Comparison of ENCODE assay signal across 26 cellular contexts in the genomic region with DNA sequence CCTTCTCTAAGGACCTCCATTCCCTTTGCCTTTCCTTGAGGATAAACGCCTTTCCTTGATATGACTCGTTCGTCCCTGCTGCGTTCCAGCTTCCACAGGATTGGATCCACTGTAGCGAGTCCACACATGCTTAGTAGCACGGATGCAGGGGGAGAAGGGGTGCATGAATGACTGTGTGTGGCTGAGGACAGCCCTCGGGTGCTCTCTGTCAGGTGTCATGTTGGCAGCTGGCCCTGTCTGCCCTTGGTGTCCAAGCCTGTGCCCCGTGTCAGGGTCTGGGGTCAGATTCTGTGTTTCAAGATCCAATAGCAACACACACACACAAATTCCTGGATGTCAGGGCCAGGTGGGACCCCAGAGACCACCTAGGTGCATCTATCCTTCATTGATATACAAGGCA. TPM values are rescaled to one million over a fixed set of nuclear protein-coding genes. Genes with fewer than 3 reads are reported as not detected.
DNase-seq lines count a peak whose midpoint lies in the region; ATAC-seq and TF ChIP-seq lines count a peak whose summit lies in the region.
"Had no signal": no experiment of that assay in that cellular context is flagged by ENCODE, and none has a peak within 500 bp of the region (broad histone marks: within the 10 kb centered on the region; RNA-seq: fewer than 3 reads in every experiment).

No MANE protein-coding gene starts in this region.

- H3K4me1 Mint-ChIP-seq in CD14-positive monocyte (peaks cover 74% of the 10 kb centered on the region), immature natural killer cell (no peaks in the 10 kb centered on the region)
- H3K4me1 Mint-ChIP-seq: stimulated activated naive CD8-positive, alpha-beta T cell treated with anti-CD3 and anti-CD28 coated beads, Interleukin-15, amount 100 ng/mL, for 72 hours had no signal

- H3K27me3 Mint-ChIP-seq in CD14-positive monocyte (ENCODE audit: low read depth in 3 of 3) (peaks cover 0 to 4% (median 1%) of the 10 kb centered on the region in 3 donors), immature natural killer cell (ENCODE audit: low read depth in 3 of 3) (peaks cover 3 to 17% (median 5%) of the 10 kb centered on the region in 3 donors)

- H3K27ac Mint-ChIP-seq in CD14-positive monocyte = peak overlapping the region in 2 of 7 donors; percentile 42 to 65
- H3K27ac Mint-ChIP-seq in immature natural killer cell = no peak overlapping the region
- H3K27ac Mint-ChIP-seq: CD8-positive, alpha-beta T cell; stimulated activated naive CD8-positive, alpha-beta T cell treated with anti-CD3 and anti-CD28 coated beads, Interleukin-15, amount 100 ng/mL, for 72 hours; T-cell had no signal

- H3K4me3 Mint-ChIP-seq in CD14-positive monocyte = no peak overlapping the region
- H3K4me3 Mint-ChIP-seq in immature natural killer cell = no peak overlapping the region
- H3K4me3 Mint-ChIP-seq: activated T-cell treated with anti-CD3 and anti-CD28 coated beads, Interleukin-2, amount 50 U/mL, for 4 hours; CD8-positive, alpha-beta T cell; stimulated activated naive CD8-positive, alpha-beta T cell treated with anti-CD3 and anti-CD28 coated beads, Interleukin-15, amount 100 ng/mL, for 72 hours; T-cell had no signal

- ATAC-seq in omental fat pad (ENCODE audit: low FRiP score) = no peak
- ATAC-seq: activated T-cell treated with anti-CD3 and anti-CD28 coated beads, Interleukin-2, amount 50 U/mL, for 4 hours; CD8-positive, alpha-beta T cell; K562; sciatic nerve; stimulated activated naive CD8-positive, alpha-beta T cell treated with anti-CD3 and anti-CD28 coated beads, Interleukin-15, amount 100 ng/mL, for 72 hours; T-cell had no signal

- peaks cover 0 to 4% of the 10 kb centered on the region in 2 donors for H3K36me3 Mint-ChIP-seq in CD14-positive monocyte
- no peaks in the 10 kb centered on the region for H3K36me3 Mint-ChIP-seq in immature natural killer cell
- H3K36me3 Mint-ChIP-seq: CD8-positive, alpha-beta T cell; T-cell had no signal

- POLR2A ChIA-PET in RWPE1 (lab: Yijun Ruan, JAX; ENCODE audit: low non-redundant PET) = interaction anchor here (1.8 kb wide), 1 partner anchor 20 kb away, joined by 4 read pairs; no protein-coding TSS in a partner anchor

- intact Hi-C loops in CD14-positive monocyte (cut with micrococcal nuclease) = no loop called here

- TF ChIP-seq CTCF in CD14-positive monocyte (IDR thresholded peaks at IDR 0.05) (no peak), RWPE1 (conservative IDR thresholded peaks at IDR 0.05; ENCODE audit: low read depth) (no peak), omental fat pad (IDR thresholded peaks at IDR 0.05) (no peak)

- CTCF ChIA-PET in RWPE1 (lab: Yijun Ruan, JAX) = interaction anchor here (0.6 to 1.8 kb wide), 2 partner anchors 34 to 89 kb away, joined by 3 to 5 read pairs; no protein-coding TSS in a partner anchor

- DNase-seq in CD14-positive monocyte (ENCODE audit: low spot score) = peak; percentile 26
- no peak for DNase-seq in RWPE1 (ENCODE audit: low spot score)
- DNase-seq in epithelial cell of prostate (ENCODE audit: low read depth, low spot score) = no peak
- DNase-seq in omental fat pad (ENCODE audit: low spot score) = peak; percentile 20
- DNase-seq in NCI-H524 (lab: John Stamatoyannopoulos, UW) = no peak
- no peak for DNase-seq in immature natural killer cell
- no peak for DNase-seq in NCI-H510A (lab: John Stamatoyannopoulos, UW)
- DNase-seq: activated CD4-positive, alpha-beta T cell treated with anti-CD3 and anti-CD28 coated beads for 1 hour; activated naive CD4-positive, alpha-beta T cell treated with Interleukin-2 at 50 U/mL for 16 hours; activated T-cell treated with anti-CD3 and anti-CD28 coated beads, Interleukin-2, amount 50 U/mL, for 4 hours; caudate nucleus; CD8-positive, alpha-beta T cell; dermis blood vessel endothelial cell; GDM1; hippocampal formation; MG63; NCI-H1417; NK-92 treated with Interleukin-12 subunit alpha and Interleukin-12 subunit beta, amount 100 ng/mL, for 24 hours; stimulated activated naive CD8-positive, alpha-beta T cell treated with anti-CD3 and anti-CD28 coated beads, Interleukin-15, amount 100 ng/mL, for 72 hours; T-cell had no signal

- H3K9me3 Mint-ChIP-seq in CD14-positive monocyte = no peaks in the 10 kb centered on the region
- peaks cover 0 to 1% (median 0%) of the 10 kb centered on the region in 6 donors for H3K9me3 Mint-ChIP-seq in immature natural killer cell
- H3K9me3 Mint-ChIP-seq: activated T-cell treated with anti-CD3 and anti-CD28 coated beads, Interleukin-2, amount 50 U/mL, for 4 hours; CD8-positive, alpha-beta T cell; stimulated activated naive CD8-positive, alpha-beta T cell treated with anti-CD3 and anti-CD28 coated beads, Interleukin-15, amount 100 ng/mL, for 72 hours; T-cell had no signal

- H3K27ac ChIP-seq in RWPE1 (peak overlapping the region; percentile 73), epithelial cell of prostate (peak overlapping the region; percentile 87)
- H3K27ac ChIP-seq: SJSA1, tibial artery had no signal

RNA-seq across cellular contexts. Expression of gene KRT80, which starts 17.5 kb away (rescaled TPM):
- polyA plus RNA-seq in CD14-positive monocyte = under 1 TPM; 0.18 to 0.52 TPM
- 1 to 10 TPM in 1 of 4 donors, under 1 TPM in 2, not detected in 1; 0.37 to 5.5 (median 0.75) TPM for total RNA-seq in omental fat pad
- polyA plus RNA-seq in immature natural killer cell = not detected
- total RNA-seq: activated CD8-positive, alpha-beta memory T cell treated with anti-CD3 and anti-CD28 coated beads for 36 hours; CD8-positive, alpha-beta T cell; K562 had no signal
- polyA plus RNA-seq: K562, neural cell had no signal

RNA-seq across cellular contexts. Expression of gene KRT7, which starts 23.7 kb away (rescaled TPM):
- 1 to 10 TPM in 1 of 2 donors, not detected in 1; 2.7 TPM for polyA plus RNA-seq in CD14-positive monocyte
- total RNA-seq in omental fat pad = 100 to 1,000 TPM in 3 of 4 donors, 1 to 10 TPM in 1; 2.5 to 248 (median 111) TPM
- polyA plus RNA-seq in immature natural killer cell = not detected
- total RNA-seq: CD8-positive, alpha-beta T cell had no signal
- polyA plus RNA-seq: K562, neural cell had no signal

Comparison
In these comparisons a context has a peak if more than half of its experiments do, and no peak if none do; other contexts are left out.
1. DNase-seq: peak in CD14-positive monocyte (single experiment) and omental fat pad (single experiment); none in RWPE1 (single experiment), epithelial cell of prostate (single experiment), NCI-H524 (0 of 2), immature natural killer cell (0 of 3) and NCI-H510A (single experiment).